11 cellular contexts compared by ENCODE assay signal in the genomic region with DNA sequence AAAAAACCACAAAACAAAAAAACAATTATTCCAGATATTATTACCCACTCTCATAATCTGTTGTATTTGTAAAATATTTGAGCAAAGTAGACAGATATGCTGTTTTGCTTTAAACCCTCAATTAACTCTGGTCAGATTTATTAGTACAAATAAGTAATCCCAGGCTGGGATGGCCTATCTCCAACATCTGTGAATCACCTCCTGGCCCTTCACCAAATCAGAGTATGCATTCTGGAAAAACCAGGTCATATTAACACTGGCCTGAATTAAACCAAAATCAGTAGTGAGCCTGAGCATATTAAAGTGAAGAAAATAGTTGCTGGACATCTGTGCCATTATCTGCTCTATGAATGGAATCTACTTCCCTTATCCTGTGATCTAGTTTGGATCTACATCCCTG. TPM values are rescaled to one million over a fixed set of nuclear protein-coding genes. Genes with fewer than 3 reads are reported as not detected.
DNase-seq lines count a peak whose midpoint lies in the region; ATAC-seq and TF ChIP-seq lines count a peak whose summit lies in the region.
"Had no signal": no experiment of that assay in that cellular context is flagged by ENCODE, and none has a peak within 500 bp of the region (broad histone marks: within the 10 kb centered on the region; RNA-seq: fewer than 3 reads in every experiment).

No MANE protein-coding gene starts in this region.

- no peak for TF ChIP-seq POLR2A in esophagus squamous epithelium (IDR thresholded peaks at IDR 0.05)

- no TSS peak for BruUV-seq in Calu3 (replicated peaks; lab: Mats Ljungman, UMichigan)
- BruUV-seq in A673 (replicated peaks; lab: Mats Ljungman, UMichigan): no TSS peak

- H3K27ac Mint-ChIP-seq in Calu3 (ENCODE audit: unreplicated experiment): no peak overlapping the region

- H3K79me2 ChIP-seq in parathyroid adenoma: peaks cover 5% of the 10 kb centered on the region

- no peak overlapping the region for H2AFZ ChIP-seq in parathyroid adenoma

- peaks cover 7% of the 10 kb centered on the region for H3K4me1 ChIP-seq in RWPE2 (ENCODE audit: insufficient read depth, poor library complexity, severe bottlenecking)
- peaks cover 26 to 47% (median 41%) of the 10 kb centered on the region in 3 donors for H3K4me1 ChIP-seq in esophagus squamous epithelium
- peaks cover 4% of the 10 kb centered on the region for H3K4me1 ChIP-seq in parathyroid adenoma
- no peaks in the 10 kb centered on the region for H3K4me1 ChIP-seq in A673 (ENCODE audit: insufficient read depth, low read length, poor library complexity, severe bottlenecking)

- H3K4me1 Mint-ChIP-seq in Calu3 (ENCODE audit: low read depth, unreplicated experiment): peaks cover 24% of the 10 kb centered on the region

- no peak overlapping the region for H3K9ac ChIP-seq in parathyroid adenoma

- H3K27me3 ChIP-seq in RWPE2 (ENCODE audit: insufficient read depth, poor library complexity, severe bottlenecking) (no peaks in the 10 kb centered on the region), esophagus squamous epithelium (no peaks in the 10 kb centered on the region), parathyroid adenoma (ENCODE audit: control insufficient read depth, insufficient read depth, low read length) (no peaks in the 10 kb centered on the region), A673 (replicated peaks; ENCODE audit: insufficient read depth, low read depth, low read length, poor library complexity) (no peaks in the 10 kb centered on the region)

- H3K27ac ChIP-seq in RWPE2 (ENCODE audit: poor library complexity, severe bottlenecking) (peak overlapping the region; percentile 37), esophagus squamous epithelium (peak overlapping the region; percentile 44 to 71 (median 64)), parathyroid adenoma (no peak overlapping the region), A673 (ENCODE audit: low read depth, low read length, poor library complexity, severe bottlenecking) (no peak overlapping the region)
- H3K27ac ChIP-seq: lower lobe of right lung had no signal

- peaks cover 54% of the 10 kb centered on the region for H3K36me3 Mint-ChIP-seq in Calu3 (ENCODE audit: insufficient read depth, unreplicated experiment)

- TF ChIP-seq CTCF in Calu3 (IDR thresholded peaks at IDR 0.05; ENCODE audit: unreplicated experiment) (no peak), RWPE2 (IDR thresholded peaks at IDR 0.05; ENCODE audit: poor library complexity, severe bottlenecking) (no peak), esophagus squamous epithelium (IDR thresholded peaks at IDR 0.05) (no peak), parathyroid adenoma (IDR thresholded peaks at IDR 0.05) (no peak), A673 (conservative IDR thresholded peaks at IDR 0.05; ENCODE audit: low read depth, low read length) (no peak)

- ATAC-seq in RWPE2 (ENCODE audit: low read depth): peak; percentile 95

- H3K9me3 Mint-ChIP-seq in Calu3 (ENCODE audit: low read depth, unreplicated experiment): no peaks in the 10 kb centered on the region

- DNase-seq in Calu3 (peak; percentile 47), RWPE2 (ENCODE audit: low spot score) (no peak), esophagus squamous epithelium (lab: John Stamatoyannopoulos, UW) (no peak), ecto neural progenitor cell (ENCODE audit: low spot score) (no peak), A673 (ENCODE audit: low spot score) (no peak), T-helper 9 cell (no peak)
- no peak for DNase-seq in activated CD4-positive, alpha-beta T cell treated with anti-CD3 and anti-CD28 coated beads, Interleukin-2, amount 50 U/mL, for 48 hours
- DNase-seq: activated T-cell treated with anti-CD3 and anti-CD28 coated beads, Interleukin-2, amount 50 U/mL, for 48 hours; lower lobe of right lung; NCI-H748 treated with DMSO at 0.1 percent for 48 hours had no signal

- H3K36me3 ChIP-seq in RWPE2 (ENCODE audit: low read depth) (peaks cover 35% of the 10 kb centered on the region), esophagus squamous epithelium (peaks cover 6 to 46% (median 26%) of the 10 kb centered on the region in 3 donors), parathyroid adenoma (ENCODE audit: control insufficient read depth, insufficient read depth, low read length) (no peaks in the 10 kb centered on the region), A673 (ENCODE audit: insufficient read depth, low read length, poor library complexity, severe bottlenecking) (peaks cover 3% of the 10 kb centered on the region)

- H3K9me3 ChIP-seq in RWPE2 (ENCODE audit: severe bottlenecking): no peaks in the 10 kb centered on the region
- H3K9me3 ChIP-seq in esophagus squamous epithelium: no peaks in the 10 kb centered on the region
- H3K9me3 ChIP-seq in parathyroid adenoma (ENCODE audit: control insufficient read depth, low read length): no peaks in the 10 kb centered on the region
- H3K9me3 ChIP-seq in A673 (ENCODE audit: low read depth, low read length, poor library complexity, severe bottlenecking): no peaks in the 10 kb centered on the region
- H3K9me3 ChIP-seq: lower lobe of right lung had no signal

- H3K4me3 ChIP-seq in RWPE2 (ENCODE audit: severe bottlenecking) (no peak overlapping the region), esophagus squamous epithelium (no peak overlapping the region), parathyroid adenoma (ENCODE audit: low read depth, low read length) (no peak overlapping the region), A673 (ENCODE audit: low read depth, low read length, poor library complexity, severe bottlenecking) (no peak overlapping the region)
- H3K4me3 ChIP-seq: lower lobe of right lung had no signal

- CTCF ChIA-PET in Calu3 (lab: Charles Lee): interaction anchor here (0.7 kb wide), 1 partner anchor 1400 kb away, joined by 5 read pairs; no protein-coding TSS in a partner anchor
- CTCF ChIA-PET in A673 (lab: Charles Lee): no interaction called here

- no peak overlapping the region for H3K4me3 Mint-ChIP-seq in Calu3 (ENCODE audit: low read depth, unreplicated experiment)

- POLR2A ChIA-PET in A673 (lab: Charles Lee; ENCODE audit: low non-redundant PET): no interaction called here

- H3K27me3 Mint-ChIP-seq in Calu3 (ENCODE audit: unreplicated experiment): no peaks in the 10 kb centered on the region

- peak overlapping the region; percentile 9 for H3K4me2 ChIP-seq in parathyroid adenoma (ENCODE audit: low read length)

- intact Hi-C loops in Calu3 (cut with micrococcal nuclease; ENCODE audit: unreplicated experiment) (no loop called here), esophagus squamous epithelium (cut with DNase I) (no loop called here), A673 (cut with micrococcal nuclease; ENCODE audit: unreplicated experiment) (no loop called here)

RNA-seq across cellular contexts. Expression of a gene that starts 41.0 kb away (rescaled TPM):
- total RNA-seq in Calu3 (2022) (183 and 196 TPM in 2 replicates), esophagus squamous epithelium (100 to 1,000 TPM; 137 to 229 (median 176) TPM), A673 (2021) (59.7 and 60.5 TPM in 2 replicates)

RNA-seq across cellular contexts. Expression of a gene that starts 58.9 kb away (rescaled TPM):
- total RNA-seq in Calu3 (2022) (3.1 and 3.9 TPM in 2 replicates), esophagus squamous epithelium (10 to 100 TPM in 3 of 4 donors, 1 to 10 TPM in 1; 7.3 to 34.3 (median 14.0) TPM), A673 (2021) (0.19 TPM in 1 of 2 replicates, not detected in the other)

Comparison
In these comparisons a context has a peak if more than half of its experiments do, and no peak if none do; other contexts are left out.
1. H3K27ac ChIP-seq: peak in RWPE2 (single experiment) and esophagus squamous epithelium (4 of 4); none in parathyroid adenoma (single experiment) and A673 (single experiment).